In the genomic region with DNA sequence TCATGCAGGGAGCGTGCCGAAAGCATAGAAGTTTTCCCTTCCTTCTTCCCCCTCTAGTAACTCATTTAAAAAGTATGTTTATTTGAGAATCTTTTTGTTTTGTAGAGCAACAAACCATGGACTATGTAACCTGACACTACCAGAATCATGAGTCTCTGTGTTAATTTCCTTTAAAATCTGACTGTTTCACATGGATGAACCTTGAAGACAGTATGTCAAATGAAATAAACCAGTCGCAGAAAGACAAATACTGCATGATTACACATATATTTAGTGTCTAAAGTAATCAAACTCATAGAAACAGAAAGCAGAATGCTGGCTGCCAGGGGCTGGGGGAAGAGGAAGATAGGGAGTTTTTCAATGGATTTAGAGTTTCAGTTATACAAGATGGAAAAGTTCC, we compare ENCODE assay signal across 26 cellular contexts. TPM values are rescaled to one million over a fixed set of nuclear protein-coding genes. Genes with fewer than 3 reads are reported as not detected.
DNase-seq lines count a peak whose midpoint lies in the region; ATAC-seq and TF ChIP-seq lines count a peak whose summit lies in the region.
"Had no signal": no experiment of that assay in that cellular context is flagged by ENCODE, and none has a peak within 500 bp of the region (broad histone marks: within the 10 kb centered on the region; RNA-seq: fewer than 3 reads in every experiment).

No MANE protein-coding gene starts in this region.

- peaks cover 55% of the 10 kb centered on the region for H3K36me3 Mint-ChIP-seq in activated B cell treated with CpG ODN at 0.5 μM for 24 hours (ENCODE audit: low read depth)

- TF ChIP-seq CTCF in activated B cell treated with CpG ODN at 0.5 μM for 24 hours (IDR thresholded peaks at IDR 0.05) (no peak), fibroblast of lung (conservative IDR thresholded peaks at IDR 0.05 in 1 of 2, IDR thresholded peaks at IDR 0.05 in 1 of 2; ENCODE audit: low read depth in 1 of 2, low read length in 2 of 2) (no peak), left ventricle myocardium inferior (IDR thresholded peaks at IDR 0.05; ENCODE audit: borderline replicate concordance) (no peak)

- H3K4me3 ChIP-seq in fibroblast of lung (replicated peaks in 1 of 4; ENCODE audit: control extremely low read depth in 1 of 4, insufficient read depth in 1 of 4, low read depth in 3 of 4, low read length in 4 of 4), result no peak overlapping the region
- H3K4me3 ChIP-seq in left ventricle myocardium inferior, result no peak overlapping the region
- H3K4me3 ChIP-seq: adrenal gland, GM12878, tibial artery had no signal

- H4K20me1 ChIP-seq in fibroblast of lung (ENCODE audit: control insufficient read depth, extremely low read depth, insufficient read depth, low read length), result no peaks in the 10 kb centered on the region

- peaks cover 17% of the 10 kb centered on the region for H3K4me1 Mint-ChIP-seq in activated B cell treated with CpG ODN at 0.5 μM for 24 hours

- POLR2A ChIA-PET in activated B cell treated with CpG ODN at 0.5 μM for 24 hours (lab: Charles Lee), result interaction anchor here (0.7 kb wide), 1 partner anchor 29 kb away, joined by 3 read pairs; no protein-coding TSS in a partner anchor

- H3K4me2 ChIP-seq in fibroblast of lung (ENCODE audit: extremely low read depth, insufficient read depth, low read length), result peak overlapping the region; percentile 16

- no peak overlapping the region for H3K9ac ChIP-seq in fibroblast of lung (ENCODE audit: insufficient read depth, low read length)

- H3K9me3 ChIP-seq in fibroblast of lung (ENCODE audit: control insufficient read depth, insufficient read depth, low read depth, low read length), result no peaks in the 10 kb centered on the region
- H3K9me3 ChIP-seq in left ventricle myocardium inferior (replicated peaks), result no peaks in the 10 kb centered on the region
- H3K9me3 ChIP-seq: adrenal gland, tibial artery had no signal

- DNase-seq in LHCN-M2 (ENCODE audit: low read depth) (peak; percentile 44), activated B cell treated with CpG ODN at 0.5 μM for 24 hours (no peak), fibroblast of lung (ENCODE audit: low read depth in 2 of 2) (peak; percentile 7 to 45), renal cortical epithelial cell (ENCODE audit: low read depth) (peak; percentile 43), NCI-H1417 treated with DMSO at 0.1 percent for 48 hours (lab: John Stamatoyannopoulos, UW) (no peak), left ventricle myocardium inferior (no peak)
- DNase-seq: activated CD4-positive, alpha-beta memory T cell treated with anti-CD3 and anti-CD28 coated beads, Interleukin-2, amount 10 ng/mL, durations not matched to agents 7 days and 5 days; adrenal gland; caudate nucleus; CD8-positive, alpha-beta T cell; DMS153; Kasumi-1; mammary epithelial cell; NCI-H1092; NCI-H2029; NCI-H446 treated with DMSO at 0.1 percent for 48 hours; retina; stimulated activated CD4-positive, alpha-beta T cell treated with anti-CD3 and anti-CD28 coated beads, Interleukin-4, amount 100 ng/mL, for 24 hours; stimulated activated naive CD4-positive, alpha-beta T cell treated with Interleukin-2 at 50 U/mL for 16 hours; T1000; tibial artery had no signal

- H3K27me3 ChIP-seq in fibroblast of lung (ENCODE audit: control insufficient read depth, insufficient read depth, low read length) (no peaks in the 10 kb centered on the region), left ventricle myocardium inferior (ENCODE audit: low read depth) (no peaks in the 10 kb centered on the region)
- H3K27me3 ChIP-seq: adrenal gland, tibial artery had no signal

- no peaks in the 10 kb centered on the region for H3K79me2 ChIP-seq in fibroblast of lung (ENCODE audit: control insufficient read depth, insufficient read depth, low read length)

- CTCF ChIA-PET in activated B cell treated with CpG ODN at 0.5 μM for 24 hours (lab: Charles Lee), result no interaction called here

- no peak overlapping the region for H2AFZ ChIP-seq in fibroblast of lung (ENCODE audit: low read length)

- H3K4me3 Mint-ChIP-seq in activated B cell treated with CpG ODN at 0.5 μM for 24 hours, result no peak overlapping the region
- H3K4me3 Mint-ChIP-seq: activated CD4-positive, alpha-beta memory T cell treated with anti-CD3 and anti-CD28 coated beads, Interleukin-2, amount 10 ng/mL, durations not matched to agents 7 days and 5 days; CD8-positive, alpha-beta T cell had no signal

- no peaks in the 10 kb centered on the region for H3K4me1 ChIP-seq in fibroblast of lung (ENCODE audit: control insufficient read depth, extremely low read depth, insufficient read depth, low read length)
- H3K4me1 ChIP-seq in left ventricle myocardium inferior, result peaks cover 7% of the 10 kb centered on the region
- H3K4me1 ChIP-seq: adrenal gland, tibial artery had no signal

- H3K27ac ChIP-seq in fibroblast of lung (ENCODE audit: insufficient read depth, low read length), result no peak overlapping the region
- H3K27ac ChIP-seq in left ventricle myocardium inferior (replicated peaks), result no peak overlapping the region
- H3K27ac ChIP-seq: adrenal gland, epithelial cell of prostate, tibial artery had no signal

- ATAC-seq in activated B cell treated with CpG ODN at 0.5 μM for 24 hours (ENCODE audit: low read depth) (no peak), GM19035 (IDR thresholded peaks at IDR 0.05; ENCODE audit: unreplicated experiment) (no peak), HG03097 (IDR thresholded peaks at IDR 0.05; ENCODE audit: low FRiP score, unreplicated experiment) (no peak)
- ATAC-seq: CD8-positive, alpha-beta T cell; GM12878; HCT116 had no signal

- H3K36me3 ChIP-seq in fibroblast of lung (ENCODE audit: control insufficient read depth, insufficient read depth, low read length) (no peaks in the 10 kb centered on the region), left ventricle myocardium inferior (peaks cover 15% of the 10 kb centered on the region)
- H3K36me3 ChIP-seq: adrenal gland had no signal

- H3K9me3 Mint-ChIP-seq in activated B cell treated with CpG ODN at 0.5 μM for 24 hours, result no peaks in the 10 kb centered on the region
- H3K9me3 Mint-ChIP-seq: activated CD4-positive, alpha-beta memory T cell treated with anti-CD3 and anti-CD28 coated beads, Interleukin-2, amount 10 ng/mL, durations not matched to agents 7 days and 5 days; CD8-positive, alpha-beta T cell had no signal

- intact Hi-C loops in activated B cell treated with CpG ODN at 0.5 μM for 24 hours (cut with micrococcal nuclease) (no loop called here), left ventricle myocardium inferior (cut with micrococcal nuclease) (no loop called here)

- H3K27ac Mint-ChIP-seq in activated B cell treated with CpG ODN at 0.5 μM for 24 hours, result peak overlapping the region; percentile 15
- H3K27ac Mint-ChIP-seq: activated CD4-positive, alpha-beta memory T cell treated with anti-CD3 and anti-CD28 coated beads, Interleukin-2, amount 10 ng/mL, durations not matched to agents 7 days and 5 days; CD8-positive, alpha-beta T cell had no signal

- no peaks in the 10 kb centered on the region for H3K27me3 Mint-ChIP-seq in activated B cell treated with CpG ODN at 0.5 μM for 24 hours
- H3K27me3 Mint-ChIP-seq: activated CD4-positive, alpha-beta memory T cell treated with anti-CD3 and anti-CD28 coated beads, Interleukin-2, amount 10 ng/mL, durations not matched to agents 7 days and 5 days had no signal

RNA-seq across cellular contexts. Expression of a gene that starts 32.3 kb away (rescaled TPM):
- 36.5 and 40.2 TPM in 2 replicates for total RNA-seq in LHCN-M2 (2014; rRNA removed)
- polyA plus RNA-seq in LHCN-M2 (2012), result 13.0 TPM
- total RNA-seq in activated B cell treated with CpG ODN at 0.5 μM for 24 hours, result 66.4 and 76.5 TPM in 2 replicates
- 23.6 and 24.1 TPM in 2 replicates for total RNA-seq in fibroblast of lung
- polyA plus RNA-seq in fibroblast of lung, result 18.7 and 23.7 TPM in 2 replicates
- polyA plus RNA-seq in fibroblast of lung (2012), result 15.6 and 18.9 TPM in 2 replicates
- 3.3 and 7.7 TPM in 2 replicates for polyA minus RNA-seq in fibroblast of lung (ENCODE audit: low replicate concordance)
- 32.0 and 51.6 TPM in 2 replicates for total RNA-seq in renal cortical epithelial cell
- 11.0 TPM for total RNA-seq in left ventricle myocardium inferior

Comparison
In these comparisons a context has a peak if more than half of its experiments do, and no peak if none do; other contexts are left out.
1. DNase-seq: peak in LHCN-M2 (single experiment), fibroblast of lung (2 of 2) and renal cortical epithelial cell (single experiment); none in activated B cell treated with CpG ODN at 0.5 μM for 24 hours (single experiment), NCI-H1417 treated with DMSO at 0.1 percent for 48 hours (single experiment) and left ventricle myocardium inferior (single experiment).